In genomic region chr3:29481249-29481648, GRCh38 we compare ENCODE assay signal across 33 cellular contexts.
"Had no signal": no experiment of that assay in that cellular context is flagged by ENCODE, and none has a peak within 500 bp of the region (broad histone marks: within the 10 kb centered on the region; RNA-seq: fewer than 3 reads in every experiment).

No MANE protein-coding gene starts in this region.

- H3K27me3 Mint-ChIP-seq: activated CD4-positive, alpha-beta memory T cell treated with anti-CD3 and anti-CD28 coated beads for 36 hours; activated CD4-positive, alpha-beta T cell treated with anti-CD3 and anti-CD28 coated beads, Interleukin-2, amount 10 ng/mL, durations not matched to agents 24 days and 14 days; activated CD8-positive, alpha-beta memory T cell treated with anti-CD3 and anti-CD28 coated beads, Interleukin-2, amount 10 ng/mL, durations not matched to agents 7 days and 5 days; activated naive CD8-positive, alpha-beta T cell treated with anti-CD3 and anti-CD28 coated beads, Interleukin-2, amount 10 ng/mL, durations not matched to agents 7 days and 5 days; central memory CD8-positive, alpha-beta T cell; dendritic cell treated with granulocyte-macrophage colony-stimulating factor and Interleukin-4, amounts not matched to agents 40 ng/mL and 50 ng/mL, for 4 days; effector memory CD8-positive, alpha-beta T cell; T-helper 17 cell had no signal

- H3K9me3 Mint-ChIP-seq: activated CD4-positive, alpha-beta memory T cell treated with anti-CD3 and anti-CD28 coated beads for 36 hours; activated CD4-positive, alpha-beta T cell treated with anti-CD3 and anti-CD28 coated beads, Interleukin-2, amount 10 ng/mL, durations not matched to agents 24 days and 14 days; activated naive CD4-positive, alpha-beta T cell treated with anti-CD3 and anti-CD28 coated beads for 36 hours; activated naive CD8-positive, alpha-beta T cell treated with anti-CD3 and anti-CD28 coated beads, Interleukin-2, amount 10 ng/mL, durations not matched to agents 7 days and 5 days; activated T-helper 1 cell treated with anti-CD3 and anti-CD28 coated beads, Interleukin-12 subunit alpha, Interleukin-12 subunit beta, Interleukin-2, Interleukin-4 antibody, amounts not matched to agents 30 ng/mL and 10 ng/mL and 1 ng/mL, durations not matched to agents 14 hours and 24 hours and 36 hours; activated T-helper 2 cell treated with anti-CD3 and anti-CD28 coated beads, Interferon-gamma antibody, Interleukin-2, Interleukin-4, amounts not matched to agents 10 μg/mL and 5 μg/mL and 100 μg/mL, durations not matched to agents 14 hours and 24 hours and 36 hours; dendritic cell treated with granulocyte-macrophage colony-stimulating factor and Interleukin-4, amounts not matched to agents 40 ng/mL and 50 ng/mL, for 4 days; T-helper 2 cell treated with Interferon-gamma antibody and Interleukin-4, amounts not matched to agents 5 μg/mL and 100 μg/mL, for 36 hours had no signal

- H3K9me3 ChIP-seq: ascending aorta, esophagus muscularis mucosa, gastroesophageal sphincter, heart right ventricle had no signal

- H3K27ac ChIP-seq: ascending aorta, brain microvascular endothelial cell, coronary artery, esophagus muscularis mucosa, gastroesophageal sphincter, heart right ventricle, WERI-Rb-1 had no signal

- H3K27me3 ChIP-seq: ascending aorta, brain microvascular endothelial cell, esophagus muscularis mucosa, gastroesophageal sphincter, heart right ventricle had no signal

- DNase-seq: activated CD4-positive, alpha-beta memory T cell treated with anti-CD3 and anti-CD28 coated beads for 36 hours; activated CD4-positive, alpha-beta T cell treated with anti-CD3 and anti-CD28 coated beads for 36 hours; activated CD4-positive, alpha-beta T cell treated with anti-CD3 and anti-CD28 coated beads, Interleukin-2, amount 10 ng/mL, durations not matched to agents 24 days and 14 days; activated CD4-positive, CD25-positive, alpha-beta regulatory T cell; activated CD4-positive, CD25-positive, alpha-beta regulatory T cell treated with anti-CD3 and anti-CD28 coated beads, Interleukin-2, amount 50 U/mL, for 72 hours; activated CD8-positive, alpha-beta memory T cell treated with anti-CD3 and anti-CD28 coated beads, Interleukin-2, amount 10 ng/mL, durations not matched to agents 7 days and 5 days; activated CD8-positive, alpha-beta memory T cell treated with anti-CD3 and anti-CD28 coated beads, Interleukin-2, amount 50 U/mL, for 4 hours; activated CD8-positive, alpha-beta T cell treated with anti-CD3 and anti-CD28 coated beads, Interleukin-2, amount 10 ng/mL, durations not matched to agents 7 days and 5 days; activated effector memory CD4-positive, alpha-beta T cell treated with anti-CD3 and anti-CD28 coated beads, Interleukin-2, amount 50 U/mL, for 16 hours; activated naive CD4-positive, alpha-beta T cell treated with anti-CD3 and anti-CD28 coated beads for 36 hours; activated naive CD8-positive, alpha-beta T cell treated with anti-CD3 and anti-CD28 coated beads, Interleukin-2, amount 10 ng/mL, durations not matched to agents 7 days and 5 days; activated T-cell treated with anti-CD3 and anti-CD28 coated beads, Interleukin-2, amount 50 U/mL, for 1 hour; activated T-cell treated with anti-CD3 and anti-CD28 coated beads, Interleukin-2, amount 50 U/mL, for 48 hours; brain microvascular endothelial cell; effector CD4-positive, alpha-beta T cell; effector memory CD8-positive, alpha-beta T cell; erythroblast; foreskin melanocyte; heart right ventricle; T-helper 1 cell; T-helper 17 cell; T1000; WERI-Rb-1 had no signal

- H3K4me3 ChIP-seq: ascending aorta, coronary artery, esophagus muscularis mucosa, gastroesophageal sphincter, heart right ventricle had no signal

- H3K27ac Mint-ChIP-seq: activated CD4-positive, alpha-beta memory T cell treated with anti-CD3 and anti-CD28 coated beads for 36 hours; activated CD4-positive, alpha-beta T cell treated with anti-CD3 and anti-CD28 coated beads for 36 hours; activated CD4-positive, alpha-beta T cell treated with anti-CD3 and anti-CD28 coated beads, Interleukin-2, amount 10 ng/mL, durations not matched to agents 24 days and 14 days; activated CD8-positive, alpha-beta memory T cell treated with anti-CD3 and anti-CD28 coated beads, Interleukin-2, amount 10 ng/mL, durations not matched to agents 7 days and 5 days; activated CD8-positive, alpha-beta T cell treated with anti-CD3 and anti-CD28 coated beads, Interleukin-2, amount 10 ng/mL, durations not matched to agents 7 days and 5 days; activated naive CD4-positive, alpha-beta T cell treated with anti-CD3 and anti-CD28 coated beads for 36 hours; activated naive CD4-positive, alpha-beta T cell treated with anti-CD3 and anti-CD28 coated beads, Interleukin-2, amount 50 U/mL, for 24 hours; activated naive CD8-positive, alpha-beta T cell treated with anti-CD3 and anti-CD28 coated beads, Interleukin-2, amount 10 ng/mL, durations not matched to agents 7 days and 5 days; activated T-helper 1 cell treated with anti-CD3 and anti-CD28 coated beads, Interleukin-12 subunit alpha, Interleukin-12 subunit beta, Interleukin-2, Interleukin-4 antibody, amounts not matched to agents 30 ng/mL and 10 ng/mL and 1 ng/mL, durations not matched to agents 14 hours and 24 hours and 36 hours; activated T-helper 2 cell treated with anti-CD3 and anti-CD28 coated beads, Interferon-gamma antibody, Interleukin-2, Interleukin-4, amounts not matched to agents 10 μg/mL and 5 μg/mL and 100 μg/mL, durations not matched to agents 14 hours and 24 hours and 36 hours; dendritic cell treated with granulocyte-macrophage colony-stimulating factor and Interleukin-4, amounts not matched to agents 40 ng/mL and 50 ng/mL, for 4 days; effector memory CD8-positive, alpha-beta T cell; T-helper 17 cell; T-helper 2 cell treated with Interferon-gamma antibody and Interleukin-4, amounts not matched to agents 5 μg/mL and 100 μg/mL, for 36 hours had no signal

- H3K36me3 Mint-ChIP-seq: activated CD4-positive, alpha-beta memory T cell treated with anti-CD3 and anti-CD28 coated beads for 36 hours; activated CD8-positive, alpha-beta memory T cell treated with anti-CD3 and anti-CD28 coated beads, Interleukin-2, amount 10 ng/mL, durations not matched to agents 7 days and 5 days; activated naive CD4-positive, alpha-beta T cell treated with anti-CD3 and anti-CD28 coated beads, Interleukin-2, amount 50 U/mL, for 24 hours; activated naive CD8-positive, alpha-beta T cell treated with anti-CD3 and anti-CD28 coated beads, Interleukin-2, amount 10 ng/mL, durations not matched to agents 7 days and 5 days had no signal

- H3K4me3 Mint-ChIP-seq: activated CD4-positive, alpha-beta memory T cell treated with anti-CD3 and anti-CD28 coated beads for 36 hours; activated CD4-positive, alpha-beta T cell treated with anti-CD3 and anti-CD28 coated beads for 36 hours; activated CD4-positive, alpha-beta T cell treated with anti-CD3 and anti-CD28 coated beads, Interleukin-2, amount 10 ng/mL, durations not matched to agents 24 days and 14 days; activated CD8-positive, alpha-beta memory T cell treated with anti-CD3 and anti-CD28 coated beads, Interleukin-2, amount 10 ng/mL, durations not matched to agents 7 days and 5 days; activated CD8-positive, alpha-beta T cell treated with anti-CD3 and anti-CD28 coated beads, Interleukin-2, amount 10 ng/mL, durations not matched to agents 7 days and 5 days; activated naive CD4-positive, alpha-beta T cell treated with anti-CD3 and anti-CD28 coated beads for 36 hours; activated naive CD4-positive, alpha-beta T cell treated with anti-CD3 and anti-CD28 coated beads, Interleukin-2, amount 50 U/mL, for 24 hours; activated naive CD8-positive, alpha-beta T cell treated with anti-CD3 and anti-CD28 coated beads, Interleukin-2, amount 10 ng/mL, durations not matched to agents 7 days and 5 days; activated T-helper 1 cell treated with anti-CD3 and anti-CD28 coated beads, Interleukin-12 subunit alpha, Interleukin-12 subunit beta, Interleukin-2, Interleukin-4 antibody, amounts not matched to agents 30 ng/mL and 10 ng/mL and 1 ng/mL, durations not matched to agents 14 hours and 24 hours and 36 hours; central memory CD8-positive, alpha-beta T cell; dendritic cell treated with granulocyte-macrophage colony-stimulating factor and Interleukin-4, amounts not matched to agents 40 ng/mL and 50 ng/mL, for 4 days; effector memory CD8-positive, alpha-beta T cell; T-helper 17 cell; T-helper 2 cell treated with Interferon-gamma antibody and Interleukin-4, amounts not matched to agents 5 μg/mL and 100 μg/mL, for 36 hours had no signal

- H3K4me1 Mint-ChIP-seq: activated CD4-positive, alpha-beta T cell treated with anti-CD3 and anti-CD28 coated beads for 36 hours; activated CD4-positive, alpha-beta T cell treated with anti-CD3 and anti-CD28 coated beads, Interleukin-2, amount 10 ng/mL, durations not matched to agents 24 days and 14 days; activated CD8-positive, alpha-beta memory T cell treated with anti-CD3 and anti-CD28 coated beads, Interleukin-2, amount 10 ng/mL, durations not matched to agents 7 days and 5 days; activated naive CD4-positive, alpha-beta T cell treated with anti-CD3 and anti-CD28 coated beads, Interleukin-2, amount 50 U/mL, for 24 hours; activated naive CD8-positive, alpha-beta T cell treated with anti-CD3 and anti-CD28 coated beads, Interleukin-2, amount 10 ng/mL, durations not matched to agents 7 days and 5 days; central memory CD8-positive, alpha-beta T cell; T-helper 17 cell had no signal

- ATAC-seq: activated CD4-positive, alpha-beta T cell treated with anti-CD3 and anti-CD28 coated beads for 36 hours; activated CD8-positive, alpha-beta memory T cell treated with anti-CD3 and anti-CD28 coated beads, Interleukin-2, amount 10 ng/mL, durations not matched to agents 7 days and 5 days; activated CD8-positive, alpha-beta T cell treated with anti-CD3 and anti-CD28 coated beads, Interleukin-2, amount 10 ng/mL, durations not matched to agents 7 days and 5 days; effector memory CD8-positive, alpha-beta T cell; gastroesophageal sphincter; heart right ventricle; T-helper 17 cell had no signal

- H3K36me3 ChIP-seq: ascending aorta, brain microvascular endothelial cell, esophagus muscularis mucosa, heart right ventricle, WERI-Rb-1 had no signal
